ENCODE assay signal across 13 cellular contexts in genomic region chr20:14902432-14903089, GRCh38.
A peak's percentile ranks its signal among the peaks of the same experiment; 100 is the strongest.
DNase-seq lines count a peak whose midpoint lies in the region; ATAC-seq and TF ChIP-seq lines count a peak whose summit lies in the region.
"Had no signal": no experiment of that assay in that cellular context is flagged by ENCODE, and none has a peak within 500 bp of the region (broad histone marks: within the 10 kb centered on the region; RNA-seq: fewer than 3 reads in every experiment).

No MANE protein-coding gene starts in this region.

- H3K36me3 ChIP-seq in HAP-1 (replicated peaks), result no peaks in the 10 kb centered on the region

- H3K27me3 Mint-ChIP-seq in nephron progenitor cell (ENCODE audit: low read depth, poor library complexity), result no peaks in the 10 kb centered on the region
- H3K27me3 Mint-ChIP-seq: memory B cell had no signal

- DNase-seq in nephron progenitor cell, result no peak
- no peak for DNase-seq in HAP-1 (ENCODE audit: low spot score in 2 of 2)
- no peak for DNase-seq in amniotic stem cell (lab: John Stamatoyannopoulos, UW)
- DNase-seq in DMS53 treated with DMSO at 0.1 percent for 48 hours (lab: John Stamatoyannopoulos, UW; ENCODE audit: unreplicated experiment), result no peak
- DNase-seq in activated CD4-positive, alpha-beta T cell treated with anti-CD3 and anti-CD28 coated beads for 48 hours, result no peak
- DNase-seq: activated gamma-delta T cell treated with Interleukin-2 at 50 U/mL for 16 hours, glutamatergic neuron, NCI-H1092, right cardiac atrium had no signal

- peak overlapping the region; percentile 47 for H3K27ac Mint-ChIP-seq in nephron progenitor cell
- H3K27ac Mint-ChIP-seq: memory B cell had no signal

- no peaks in the 10 kb centered on the region for H3K9me3 ChIP-seq in HAP-1

- H3K36me3 Mint-ChIP-seq in nephron progenitor cell (ENCODE audit: low read depth), result peaks cover 4% of the 10 kb centered on the region
- H3K36me3 Mint-ChIP-seq: memory B cell had no signal

- in situ Hi-C loops in HAP-1 (cut with MboI; ENCODE audit: low sequenced_read_pairs), result no loop called here

- ATAC-seq in GM19043 (IDR thresholded peaks at IDR 0.05; ENCODE audit: low read depth, unreplicated experiment) (peak; percentile 95), HG02571 (IDR thresholded peaks at IDR 0.05; ENCODE audit: unreplicated experiment) (peak; percentile 95), HG03354 (IDR thresholded peaks at IDR 0.05; ENCODE audit: poor library complexity, severe bottlenecking, unreplicated experiment) (peak; percentile 98)
- ATAC-seq: right cardiac atrium had no signal

- TF ChIP-seq CTCF in nephron progenitor cell (IDR thresholded peaks at IDR 0.05), result no peak

- H3K27me3 ChIP-seq in HAP-1 (ENCODE audit: low read depth), result no peaks in the 10 kb centered on the region

- H3K4me1 Mint-ChIP-seq in nephron progenitor cell, result peaks cover 4% of the 10 kb centered on the region
- H3K4me1 Mint-ChIP-seq: memory B cell had no signal

- H3K4me3 ChIP-seq in HAP-1, result no peak overlapping the region

- no peak overlapping the region for H3K4me3 Mint-ChIP-seq in nephron progenitor cell
- H3K4me3 Mint-ChIP-seq: memory B cell had no signal

- peaks cover 11% of the 10 kb centered on the region for H3K9me3 Mint-ChIP-seq in nephron progenitor cell

- H3K4me1 ChIP-seq in HAP-1, result no peaks in the 10 kb centered on the region
